ENCODE assay signal across 1 cellular context in the genomic region with DNA sequence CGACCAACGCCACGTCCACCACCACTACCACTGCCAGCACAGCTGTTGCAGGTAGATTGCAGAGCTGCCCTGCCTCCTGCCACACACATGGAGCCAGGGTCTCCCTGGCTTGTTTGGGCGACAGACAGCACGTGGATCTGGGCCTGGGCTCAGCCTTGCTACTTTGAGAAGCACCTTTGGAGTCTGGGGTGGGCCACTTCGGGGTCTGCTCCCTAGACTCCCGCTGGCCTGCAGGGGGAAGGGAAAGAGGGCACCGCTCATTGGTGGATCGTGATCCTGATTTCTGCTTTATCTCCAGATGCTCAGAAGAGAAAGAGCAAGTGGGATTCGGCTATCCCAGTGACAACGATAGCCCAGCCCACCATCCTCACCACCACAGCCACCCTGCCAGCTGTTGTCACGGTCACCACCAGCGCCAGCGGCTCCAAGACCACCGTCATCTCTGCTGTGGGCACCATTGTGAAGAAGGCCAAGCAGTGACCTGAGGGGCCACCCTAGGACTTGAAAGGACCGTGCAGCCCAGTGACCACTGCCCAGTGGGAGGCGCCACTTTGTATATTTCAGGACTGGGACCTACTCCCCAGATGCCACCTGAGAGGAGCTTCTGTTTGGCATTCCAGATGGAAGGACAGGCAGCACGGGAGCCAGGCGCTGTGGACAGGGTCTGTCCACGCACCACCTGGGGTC.
TF ChIP-seq lines count a peak whose summit lies in the region.

No MANE protein-coding gene starts in this region.

TF ChIP-seq in A549, 52 proteins besides CTCF, POLR2A, EP300 and RAD21:
- TF ChIP-seq HOXB13 (CRISPR knock-in tag; IDR thresholded peaks at IDR 0.05; ENCODE audit: low read depth) (no peak), HOXB5 (CRISPR knock-in tag; IDR thresholded peaks at IDR 0.05) (no peak), EHF (CRISPR knock-in tag; IDR thresholded peaks at IDR 0.05) (no peak), FOSB (CRISPR knock-in tag; IDR thresholded peaks at IDR 0.05) (no peak), FOSL2 (IDR thresholded peaks at IDR 0.05) (no peak), FOSL2 (CRISPR knock-in tag; IDR thresholded peaks at IDR 0.05) (no peak), RNF2 (IDR thresholded peaks at IDR 0.05; ENCODE audit: borderline replicate concordance, low read depth) (no peak), RARB (CRISPR knock-in tag; IDR thresholded peaks at IDR 0.05) (no peak), CBX2 (IDR thresholded peaks at IDR 0.05; ENCODE audit: borderline replicate concordance, low read depth) (no peak), MAFK (IDR thresholded peaks at IDR 0.05; ENCODE audit: partially characterized antibody) (no peak), RCOR1 (IDR thresholded peaks at IDR 0.05; ENCODE audit: low read depth, low read length) (no peak), TFCP2L1 (CRISPR knock-in tag; IDR thresholded peaks at IDR 0.05) (no peak), SREBF2 (IDR thresholded peaks at IDR 0.05) (no peak), ZFP36 (IDR thresholded peaks at IDR 0.05; ENCODE audit: borderline replicate concordance, partially characterized antibody) (no peak), BHLHE40 (IDR thresholded peaks at IDR 0.05; ENCODE audit: low read depth, low read length) (no peak), EHMT2 (IDR thresholded peaks at IDR 0.05; ENCODE audit: low read depth) (no peak)
- TF ChIP-seq, protein P1, sequence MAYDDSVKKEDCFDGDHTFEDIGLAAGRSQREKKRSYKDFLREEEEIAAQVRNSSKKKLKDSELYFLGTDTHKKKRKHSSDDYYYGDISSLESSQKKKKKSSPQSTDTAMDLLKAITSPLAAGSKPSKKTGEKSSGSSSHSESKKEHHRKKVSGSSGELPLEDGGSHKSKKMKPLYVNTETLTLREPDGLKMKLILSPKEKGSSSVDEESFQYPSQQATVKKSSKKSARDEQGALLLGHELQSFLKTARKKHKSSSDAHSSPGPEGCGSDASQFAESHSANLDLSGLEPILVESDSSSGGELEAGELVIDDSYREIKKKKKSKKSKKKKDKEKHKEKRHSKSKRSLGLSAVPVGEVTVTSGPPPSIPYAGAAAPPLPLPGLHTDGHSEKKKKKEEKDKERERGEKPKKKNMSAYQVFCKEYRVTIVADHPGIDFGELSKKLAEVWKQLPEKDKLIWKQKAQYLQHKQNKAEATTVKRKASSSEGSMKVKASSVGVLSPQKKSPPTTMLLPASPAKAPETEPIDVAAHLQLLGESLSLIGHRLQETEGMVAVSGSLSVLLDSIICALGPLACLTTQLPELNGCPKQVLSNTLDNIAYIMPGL (CRISPR knock-in tag; IDR thresholded peaks at IDR 0.05; ENCODE audit: borderline replicate concordance) = no peak
TF ChIP-seq in A549: peak in this region for 0.
